In genomic region chr22:28179392-28179791, GRCh38 we compare ENCODE assay signal across 25 cellular contexts.
"Had no signal": no experiment of that assay in that cellular context is flagged by ENCODE, and none has a peak within 500 bp of the region (broad histone marks: within the 10 kb centered on the region; RNA-seq: fewer than 3 reads in every experiment).

No MANE protein-coding gene starts in this region.

- H3K4me3 ChIP-seq: adrenal gland, body of pancreas, coronary artery had no signal

- FAIRE-seq: frontal cortex had no signal

- H3K27me3 ChIP-seq: adrenal gland, body of pancreas had no signal

- H3K36me3 ChIP-seq: adrenal gland, WERI-Rb-1 had no signal

- H3K27ac ChIP-seq: adrenal gland, body of pancreas, coronary artery, epithelial cell of prostate, WERI-Rb-1 had no signal

- ATAC-seq: activated CD4-positive, CD25-positive, alpha-beta regulatory T cell treated with anti-CD3 and anti-CD28 coated beads, Interleukin-2, amount 50 U/mL, for 24 hours; activated CD8-positive, alpha-beta T cell treated with anti-CD3 and anti-CD28 coated beads for 36 hours; activated naive CD8-positive, alpha-beta T cell treated with anti-CD3 and anti-CD28 coated beads, Interleukin-2, amount 50 U/mL, for 24 hours; body of pancreas; effector memory CD8-positive, alpha-beta T cell had no signal

- DNase-seq: activated B cell treated with CpG ODN at 0.5 μM for 24 hours; activated CD4-positive, alpha-beta T cell treated with anti-CD3 and anti-CD28 coated beads for 48 hours; activated CD4-positive, alpha-beta T cell treated with anti-CD3 and anti-CD28 coated beads, Interleukin-2, amount 50 U/mL, for 1 hour; activated CD4-positive, alpha-beta T cell treated with anti-CD3 and anti-CD28 coated beads, Interleukin-2, amount 50 U/mL, for 48 hours; activated CD8-positive, alpha-beta memory T cell treated with anti-CD3 and anti-CD28 coated beads for 24 hours; activated CD8-positive, alpha-beta T cell treated with anti-CD3 and anti-CD28 coated beads for 36 hours; activated effector memory CD4-positive, alpha-beta T cell treated with anti-CD3 and anti-CD28 coated beads, Interleukin-2, amount 50 U/mL, for 16 hours; activated naive CD4-positive, alpha-beta T cell treated with anti-CD3 and anti-CD28 coated beads for 36 hours; activated naive CD8-positive, alpha-beta T cell treated with anti-CD3 and anti-CD28 coated beads for 36 hours; activated naive CD8-positive, alpha-beta T cell treated with anti-CD3 and anti-CD28 coated beads, Interleukin-2, amount 50 U/mL, for 24 hours; activated T-cell treated with anti-CD3 and anti-CD28 coated beads, Interleukin-2, amount 50 U/mL, for 48 hours; adrenal gland; amygdala; aorta; body of pancreas; effector CD4-positive, alpha-beta T cell; effector memory CD8-positive, alpha-beta T cell; foreskin fibroblast; head of caudate nucleus; T-helper 2 cell; WERI-Rb-1 had no signal

- H3K9me3 ChIP-seq: adrenal gland, body of pancreas had no signal
